Comparison of ENCODE assay signal across 9 cellular contexts in genomic region chr3:161560006-161560637, GRCh38.
DNase-seq lines count a peak whose midpoint lies in the region; ATAC-seq and TF ChIP-seq lines count a peak whose summit lies in the region.
"Had no signal": no experiment of that assay in that cellular context is flagged by ENCODE, and none has a peak within 500 bp of the region (broad histone marks: within the 10 kb centered on the region; RNA-seq: fewer than 3 reads in every experiment).

No MANE protein-coding gene starts in this region.

- intact Hi-C loops in activated CD4-positive, alpha-beta T cell treated with anti-CD3 and anti-CD28 coated beads, Interleukin-2, amount 10 ng/mL, durations not matched to agents 24 days and 14 days (cut with micrococcal nuclease), result no loop called here

- H3K36me3 Mint-ChIP-seq in activated CD4-positive, alpha-beta T cell treated with anti-CD3 and anti-CD28 coated beads, Interleukin-2, amount 10 ng/mL, durations not matched to agents 24 days and 14 days (ENCODE audit: low read depth), result no peaks in the 10 kb centered on the region
- no peaks in the 10 kb centered on the region for H3K36me3 Mint-ChIP-seq in osteocyte (ENCODE audit: unreplicated experiment)
- H3K36me3 Mint-ChIP-seq: activated naive CD8-positive, alpha-beta T cell had no signal

- H3K4me1 Mint-ChIP-seq in activated CD4-positive, alpha-beta T cell treated with anti-CD3 and anti-CD28 coated beads, Interleukin-2, amount 10 ng/mL, durations not matched to agents 24 days and 14 days, result no peaks in the 10 kb centered on the region
- peaks cover 10% of the 10 kb centered on the region for H3K4me1 Mint-ChIP-seq in osteocyte (ENCODE audit: unreplicated experiment)

- TF ChIP-seq CTCF in fibroblast of mammary gland (conservative IDR thresholded peaks at IDR 0.05; ENCODE audit: control insufficient read depth, insufficient read depth, low read depth, low read length) (peak; percentile 82), osteocyte (IDR thresholded peaks at IDR 0.05) (peak; percentile 80)

- no peak overlapping the region for H3K27ac Mint-ChIP-seq in activated CD4-positive, alpha-beta T cell treated with anti-CD3 and anti-CD28 coated beads, Interleukin-2, amount 10 ng/mL, durations not matched to agents 24 days and 14 days
- H3K27ac Mint-ChIP-seq in osteocyte (ENCODE audit: unreplicated experiment), result no peak overlapping the region
- H3K27ac Mint-ChIP-seq: activated naive CD8-positive, alpha-beta T cell had no signal

- DNase-seq in activated CD4-positive, alpha-beta T cell treated with anti-CD3 and anti-CD28 coated beads, Interleukin-2, amount 10 ng/mL, durations not matched to agents 24 days and 14 days, result peak; percentile 61
- no peak for DNase-seq in activated CD4-positive, alpha-beta T cell treated with anti-CD3 and anti-CD28 coated beads, Interleukin-2, amount 50 U/mL, for 1 hour
- DNase-seq in Jurkat, Clone E6-1 (ENCODE audit: low read depth, low spot score), result peak; percentile 21
- DNase-seq in SHP77 (lab: John Stamatoyannopoulos, UW) (peak; percentile 25 to 42), fibroblast of mammary gland (ENCODE audit: low read depth) (peak; percentile 72), osteocyte (ENCODE audit: extremely low spot score, unreplicated experiment) (no peak), GOT3 (lab: John Stamatoyannopoulos, UW) (no peak)

- no peaks in the 10 kb centered on the region for H3K27me3 Mint-ChIP-seq in activated CD4-positive, alpha-beta T cell treated with anti-CD3 and anti-CD28 coated beads, Interleukin-2, amount 10 ng/mL, durations not matched to agents 24 days and 14 days
- H3K27me3 Mint-ChIP-seq in osteocyte (ENCODE audit: unreplicated experiment), result no peaks in the 10 kb centered on the region

- no peaks in the 10 kb centered on the region for H3K9me3 Mint-ChIP-seq in activated CD4-positive, alpha-beta T cell treated with anti-CD3 and anti-CD28 coated beads, Interleukin-2, amount 10 ng/mL, durations not matched to agents 24 days and 14 days
- no peaks in the 10 kb centered on the region for H3K9me3 Mint-ChIP-seq in osteocyte (ENCODE audit: unreplicated experiment)

- no peak overlapping the region for H3K4me3 ChIP-seq in Jurkat, Clone E6-1 (ENCODE audit: low read length)
- no peak overlapping the region for H3K4me3 ChIP-seq in fibroblast of mammary gland (ENCODE audit: control insufficient read depth, low read depth, low read length)

- ATAC-seq in HG03439 (IDR thresholded peaks at IDR 0.05; ENCODE audit: unreplicated experiment), result no peak

- no peak overlapping the region for H3K4me3 Mint-ChIP-seq in activated CD4-positive, alpha-beta T cell treated with anti-CD3 and anti-CD28 coated beads, Interleukin-2, amount 10 ng/mL, durations not matched to agents 24 days and 14 days
- H3K4me3 Mint-ChIP-seq in osteocyte (ENCODE audit: unreplicated experiment), result no peak overlapping the region
- H3K4me3 Mint-ChIP-seq: activated naive CD8-positive, alpha-beta T cell had no signal

Comparison
In these comparisons a context has a peak if more than half of its experiments do, and no peak if none do; other contexts are left out.
1. DNase-seq: peak in activated CD4-positive, alpha-beta T cell treated with anti-CD3 and anti-CD28 coated beads, Interleukin-2, amount 10 ng/mL, durations not matched to agents 24 days and 14 days (single experiment), Jurkat, Clone E6-1 (single experiment), SHP77 (2 of 2) and fibroblast of mammary gland (single experiment); none in activated CD4-positive, alpha-beta T cell treated with anti-CD3 and anti-CD28 coated beads, Interleukin-2, amount 50 U/mL, for 1 hour (single experiment), osteocyte (single experiment) and GOT3 (single experiment).